In the genomic region with DNA sequence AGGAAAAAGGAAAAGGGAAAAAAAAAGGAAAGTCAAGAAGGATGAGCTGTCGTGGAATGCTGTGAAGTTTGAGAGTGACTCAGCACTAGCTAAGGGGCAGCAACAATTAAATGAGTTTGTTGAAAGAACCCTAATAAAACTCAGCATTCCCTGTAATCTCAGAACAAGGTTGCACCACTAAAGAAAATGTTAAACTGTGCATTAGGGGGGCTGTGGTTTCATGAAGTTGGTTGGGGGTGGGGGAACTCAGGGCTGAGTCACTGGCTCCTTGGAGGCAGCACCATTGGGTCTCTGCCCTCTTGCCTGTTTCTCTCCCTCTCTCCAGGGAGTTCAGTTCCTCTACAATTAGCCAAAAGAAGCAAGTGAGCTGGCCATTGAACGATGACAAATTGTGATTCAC, we compare ENCODE assay signal across 1 cellular context.
A peak's percentile ranks its signal among the peaks of the same experiment; 100 is the strongest.
TF ChIP-seq lines count a peak whose summit lies in the region.

No MANE protein-coding gene starts in this region.

TF ChIP-seq in SK-N-SH, 30 proteins besides CTCF, POLR2A, EP300 and RAD21 (continued from another document):
- TF ChIP-seq REST (IDR thresholded peaks at IDR 0.05; ENCODE audit: low read depth, low read length): peak; percentile 41; the same call in 1 of the 2 replicates
- peak; percentile 90 for TF ChIP-seq JUND (IDR thresholded peaks at IDR 0.05)
- TF ChIP-seq RFX5 (IDR thresholded peaks at IDR 0.05; ENCODE audit: low read length): no peak
- TF ChIP-seq SIN3A (IDR thresholded peaks at IDR 0.05; ENCODE audit: borderline replicate concordance, low read depth, low read length): peak; percentile 85; the same call in 1 of the 2 replicates
- peak; percentile 17; the same call in 1 of the 2 replicates for TF ChIP-seq ELF1 (IDR thresholded peaks at IDR 0.05)
- TF ChIP-seq TCF12 (IDR thresholded peaks at IDR 0.05): peak; percentile 89
- TF ChIP-seq GATA2 (CRISPR knock-in tag; IDR thresholded peaks at IDR 0.05): no peak
- no peak for TF ChIP-seq MXI1 (IDR thresholded peaks at IDR 0.05; ENCODE audit: low read depth, low read length)
